ENCODE assay signal across 33 cellular contexts in the genomic region with DNA sequence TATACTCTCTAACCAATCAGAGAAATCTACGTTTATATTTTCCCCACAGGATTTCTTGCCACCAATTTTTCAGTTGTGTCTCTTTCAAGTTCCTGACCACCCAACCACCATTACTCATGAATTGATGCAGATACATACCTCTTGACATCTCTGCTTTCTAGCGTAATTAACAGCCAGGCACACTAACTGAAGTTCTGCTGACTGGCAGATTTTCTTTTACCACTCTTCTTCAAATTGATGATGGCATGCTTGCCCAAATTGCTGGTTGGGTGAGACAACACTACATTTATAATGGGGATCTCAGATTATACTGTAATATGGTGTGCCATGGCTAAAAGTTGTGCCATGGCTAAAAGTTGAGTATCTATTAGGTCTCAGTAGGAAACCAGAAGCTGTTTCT.
"Had no signal": no experiment of that assay in that cellular context is flagged by ENCODE, and none has a peak within 500 bp of the region (broad histone marks: within the 10 kb centered on the region; RNA-seq: fewer than 3 reads in every experiment).

No MANE protein-coding gene starts in this region.

- H3K9me3 Mint-ChIP-seq: activated CD4-positive, alpha-beta T cell treated with anti-CD3 and anti-CD28 coated beads, Interleukin-2, amount 10 ng/mL, durations not matched to agents 7 days and 5 days; activated naive CD4-positive, alpha-beta T cell treated with anti-CD3 and anti-CD28 coated beads for 36 hours; activated naive CD8-positive, alpha-beta T cell treated with anti-CD3 and anti-CD28 coated beads for 36 hours; activated T-helper 1 cell treated with anti-CD3 and anti-CD28 coated beads, Interleukin-12 subunit alpha, Interleukin-12 subunit beta, Interleukin-2, Interleukin-4 antibody, amounts not matched to agents 30 ng/mL and 10 ng/mL and 1 ng/mL, durations not matched to agents 14 hours and 24 hours and 36 hours had no signal

- H3K4me1 Mint-ChIP-seq: activated CD4-positive, alpha-beta T cell treated with anti-CD3 and anti-CD28 coated beads, Interleukin-2, amount 10 ng/mL, durations not matched to agents 7 days and 5 days; activated naive CD8-positive, alpha-beta T cell treated with anti-CD3 and anti-CD28 coated beads for 36 hours; activated T-helper 17 cell treated with anti-CD3 and anti-CD28 coated beads, Interleukin-2, amount 50 U/mL, for 72 hours; T-helper 17 cell had no signal

- H3K27ac Mint-ChIP-seq: activated CD4-positive, alpha-beta T cell treated with anti-CD3 and anti-CD28 coated beads, Interleukin-2, amount 10 ng/mL, durations not matched to agents 7 days and 5 days; activated CD8-positive, alpha-beta T cell treated with anti-CD3 and anti-CD28 coated beads for 36 hours; activated naive CD4-positive, alpha-beta T cell treated with anti-CD3 and anti-CD28 coated beads for 36 hours; activated naive CD4-positive, alpha-beta T cell treated with anti-CD3 and anti-CD28 coated beads, Interleukin-2, amount 50 U/mL, for 72 hours; activated naive CD8-positive, alpha-beta T cell treated with anti-CD3 and anti-CD28 coated beads for 36 hours; activated T-cell treated with anti-CD3 and anti-CD28 coated beads, Interleukin-2, amount 50 U/mL, for 72 hours; activated T-helper 1 cell treated with anti-CD3 and anti-CD28 coated beads, Interleukin-12 subunit alpha, Interleukin-12 subunit beta, Interleukin-2, Interleukin-4 antibody, amounts not matched to agents 30 ng/mL and 10 ng/mL and 1 ng/mL, durations not matched to agents 14 hours and 24 hours and 36 hours; activated T-helper 17 cell treated with anti-CD3 and anti-CD28 coated beads, Interleukin-2, amount 50 U/mL, for 72 hours; T-helper 17 cell; WTC11 had no signal

- H3K36me3 ChIP-seq: adrenal gland, brain microvascular endothelial cell, breast epithelium, WERI-Rb-1 had no signal

- ATAC-seq: activated CD4-positive, CD25-positive, alpha-beta regulatory T cell treated with anti-CD3 and anti-CD28 coated beads, Interleukin-2, amount 50 U/mL, for 24 hours; activated CD8-positive, alpha-beta T cell treated with anti-CD3 and anti-CD28 coated beads for 36 hours; activated naive CD4-positive, alpha-beta T cell treated with anti-CD3 and anti-CD28 coated beads, Interleukin-2, amount 50 U/mL, for 72 hours; activated T-cell treated with anti-CD3 and anti-CD28 coated beads, Interleukin-2, amount 50 U/mL, for 4 hours; activated T-cell treated with anti-CD3 and anti-CD28 coated beads, Interleukin-2, amount 50 U/mL, for 72 hours; activated T-helper 17 cell treated with anti-CD3 and anti-CD28 coated beads, Interleukin-2, amount 50 U/mL, for 72 hours; body of pancreas; T-helper 17 cell; WTC11 had no signal

- H3K4me3 ChIP-seq: adrenal gland, body of pancreas, breast epithelium had no signal

- H3K9me3 ChIP-seq: adrenal gland, body of pancreas, breast epithelium had no signal

- H3K27me3 ChIP-seq: adrenal gland, body of pancreas, brain microvascular endothelial cell, breast epithelium had no signal

- FAIRE-seq: astrocyte, colon had no signal

- H3K4me1 ChIP-seq: adrenal gland, body of pancreas, breast epithelium had no signal

- H3K36me3 Mint-ChIP-seq: activated naive CD4-positive, alpha-beta T cell treated with anti-CD3 and anti-CD28 coated beads, Interleukin-2, amount 50 U/mL, for 72 hours; activated naive CD8-positive, alpha-beta T cell treated with anti-CD3 and anti-CD28 coated beads for 36 hours; WTC11 had no signal

- H3K4me3 Mint-ChIP-seq: activated CD4-positive, alpha-beta T cell treated with anti-CD3 and anti-CD28 coated beads, Interleukin-2, amount 10 ng/mL, durations not matched to agents 7 days and 5 days; activated CD8-positive, alpha-beta T cell treated with anti-CD3 and anti-CD28 coated beads for 36 hours; activated naive CD4-positive, alpha-beta T cell treated with anti-CD3 and anti-CD28 coated beads for 36 hours; activated naive CD8-positive, alpha-beta T cell treated with anti-CD3 and anti-CD28 coated beads for 36 hours; activated T-cell treated with anti-CD3 and anti-CD28 coated beads, Interleukin-2, amount 50 U/mL, for 4 hours; activated T-cell treated with anti-CD3 and anti-CD28 coated beads, Interleukin-2, amount 50 U/mL, for 72 hours; activated T-helper 1 cell treated with anti-CD3 and anti-CD28 coated beads, Interleukin-12 subunit alpha, Interleukin-12 subunit beta, Interleukin-2, Interleukin-4 antibody, amounts not matched to agents 30 ng/mL and 10 ng/mL and 1 ng/mL, durations not matched to agents 14 hours and 24 hours and 36 hours; activated T-helper 17 cell treated with anti-CD3 and anti-CD28 coated beads, Interleukin-2, amount 50 U/mL, for 72 hours; T-helper 17 cell; WTC11 had no signal

- H3K27ac ChIP-seq: adrenal gland, body of pancreas, brain microvascular endothelial cell, breast epithelium, WERI-Rb-1 had no signal

- DNase-seq: activated CD4-positive, alpha-beta T cell treated with anti-CD3 and anti-CD28 coated beads for 4 hours; activated CD4-positive, alpha-beta T cell treated with anti-CD3 and anti-CD28 coated beads, Interleukin-2, amount 10 ng/mL, durations not matched to agents 7 days and 5 days; activated CD4-positive, alpha-beta T cell treated with anti-CD3 and anti-CD28 coated beads, Interleukin-2, amount 50 U/mL, for 48 hours; activated CD4-positive, CD25-positive, alpha-beta regulatory T cell; activated CD8-positive, alpha-beta memory T cell treated with anti-CD3 and anti-CD28 coated beads, Interleukin-2, amount 50 U/mL, for 4 hours; activated CD8-positive, alpha-beta T cell treated with anti-CD3 and anti-CD28 coated beads for 36 hours; activated effector memory CD4-positive, alpha-beta T cell treated with anti-CD3 and anti-CD28 coated beads, Interleukin-2, amount 50 U/mL, for 16 hours; activated gamma-delta T cell treated with Interleukin-2 at 50 U/mL for 16 hours; activated naive CD4-positive, alpha-beta T cell; activated naive CD4-positive, alpha-beta T cell treated with anti-CD3 and anti-CD28 coated beads for 36 hours; activated naive CD4-positive, alpha-beta T cell treated with anti-CD3 and anti-CD28 coated beads, Interleukin-2, amount 50 U/mL, for 16 hours; activated naive CD8-positive, alpha-beta T cell treated with anti-CD3 and anti-CD28 coated beads for 36 hours; activated T-cell treated with anti-CD3 and anti-CD28 coated beads for 4 hours; activated T-cell treated with anti-CD3 and anti-CD28 coated beads, Interleukin-2, amount 50 U/mL, for 1 hour; activated T-cell treated with anti-CD3 and anti-CD28 coated beads, Interleukin-2, amount 50 U/mL, for 4 hours; activated T-cell treated with anti-CD3 and anti-CD28 coated beads, Interleukin-2, amount 50 U/mL, for 72 hours; adrenal gland; amniotic stem cell; aorta; body of pancreas; brain microvascular endothelial cell; central memory CD4-positive, alpha-beta T cell; T-helper 17 cell; T1000; WERI-Rb-1 had no signal

- H3K27me3 Mint-ChIP-seq: activated CD4-positive, alpha-beta T cell treated with anti-CD3 and anti-CD28 coated beads, Interleukin-2, amount 10 ng/mL, durations not matched to agents 7 days and 5 days; activated CD8-positive, alpha-beta T cell treated with anti-CD3 and anti-CD28 coated beads for 36 hours; activated naive CD8-positive, alpha-beta T cell treated with anti-CD3 and anti-CD28 coated beads for 36 hours; activated T-helper 17 cell treated with anti-CD3 and anti-CD28 coated beads, Interleukin-2, amount 50 U/mL, for 72 hours; T-helper 17 cell had no signal
